1 cellular context compared by ENCODE assay signal in genomic region chr2:151241224-151241623, GRCh38.
TF ChIP-seq lines count a peak whose summit lies in the region.

No MANE protein-coding gene starts in this region.

TF ChIP-seq in SK-N-SH treated with all-trans-retinoic acid at 6 μM for 48 hours, 23 proteins besides CTCF, POLR2A, EP300 and RAD21 (continued from another document):
- no peak for TF ChIP-seq PATZ1 (CRISPR knock-in tag; IDR thresholded peaks at IDR 0.05; ENCODE audit: borderline replicate concordance)
- no peak for TF ChIP-seq ZFP3 (CRISPR knock-in tag; IDR thresholded peaks at IDR 0.05)
- no peak for TF ChIP-seq POU6F1 (CRISPR knock-in tag; IDR thresholded peaks at IDR 0.05; ENCODE audit: borderline replicate concordance, low read depth)
- no peak for TF ChIP-seq CSRNP3 (CRISPR knock-in tag; IDR thresholded peaks at IDR 0.05)
- no peak for TF ChIP-seq RARB (CRISPR knock-in tag; IDR thresholded peaks at IDR 0.05)
- no peak for TF ChIP-seq GLIS3 (CRISPR knock-in tag; IDR thresholded peaks at IDR 0.05)
- TF ChIP-seq, protein P1, sequence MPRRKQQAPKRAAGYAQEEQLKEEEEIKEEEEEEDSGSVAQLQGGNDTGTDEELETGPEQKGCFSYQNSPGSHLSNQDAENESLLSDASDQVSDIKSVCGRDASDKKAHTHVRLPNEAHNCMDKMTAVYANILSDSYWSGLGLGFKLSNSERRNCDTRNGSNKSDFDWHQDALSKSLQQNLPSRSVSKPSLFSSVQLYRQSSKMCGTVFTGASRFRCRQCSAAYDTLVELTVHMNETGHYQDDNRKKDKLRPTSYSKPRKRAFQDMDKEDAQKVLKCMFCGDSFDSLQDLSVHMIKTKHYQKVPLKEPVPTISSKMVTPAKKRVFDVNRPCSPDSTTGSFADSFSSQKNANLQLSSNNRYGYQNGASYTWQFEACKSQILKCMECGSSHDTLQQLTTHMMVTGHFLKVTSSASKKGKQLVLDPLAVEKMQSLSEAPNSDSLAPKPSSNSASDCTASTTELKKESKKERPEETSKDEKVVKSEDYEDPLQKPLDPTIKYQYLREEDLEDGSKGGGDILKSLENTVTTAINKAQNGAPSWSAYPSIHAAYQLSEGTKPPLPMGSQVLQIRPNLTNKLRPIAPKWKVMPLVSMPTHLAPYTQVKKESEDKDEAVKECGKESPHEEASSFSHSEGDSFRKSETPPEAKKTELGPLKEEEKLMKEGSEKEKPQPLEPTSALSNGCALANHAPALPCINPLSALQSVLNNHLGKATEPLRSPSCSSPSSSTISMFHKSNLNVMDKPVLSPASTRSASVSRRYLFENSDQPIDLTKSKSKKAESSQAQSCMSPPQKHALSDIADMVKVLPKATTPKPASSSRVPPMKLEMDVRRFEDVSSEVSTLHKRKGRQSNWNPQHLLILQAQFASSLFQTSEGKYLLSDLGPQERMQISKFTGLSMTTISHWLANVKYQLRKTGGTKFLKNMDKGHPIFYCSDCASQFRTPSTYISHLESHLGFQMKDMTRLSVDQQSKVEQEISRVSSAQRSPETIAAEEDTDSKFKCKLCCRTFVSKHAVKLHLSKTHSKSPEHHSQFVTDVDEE (CRISPR knock-in tag; IDR thresholded peaks at IDR 0.05), result no peak
- TF ChIP-seq ISL1 (CRISPR knock-in tag; IDR thresholded peaks at IDR 0.05), result no peak
- TF ChIP-seq ZNF70 (CRISPR knock-in tag; IDR thresholded peaks at IDR 0.05), result no peak
- TF ChIP-seq, protein P2, sequence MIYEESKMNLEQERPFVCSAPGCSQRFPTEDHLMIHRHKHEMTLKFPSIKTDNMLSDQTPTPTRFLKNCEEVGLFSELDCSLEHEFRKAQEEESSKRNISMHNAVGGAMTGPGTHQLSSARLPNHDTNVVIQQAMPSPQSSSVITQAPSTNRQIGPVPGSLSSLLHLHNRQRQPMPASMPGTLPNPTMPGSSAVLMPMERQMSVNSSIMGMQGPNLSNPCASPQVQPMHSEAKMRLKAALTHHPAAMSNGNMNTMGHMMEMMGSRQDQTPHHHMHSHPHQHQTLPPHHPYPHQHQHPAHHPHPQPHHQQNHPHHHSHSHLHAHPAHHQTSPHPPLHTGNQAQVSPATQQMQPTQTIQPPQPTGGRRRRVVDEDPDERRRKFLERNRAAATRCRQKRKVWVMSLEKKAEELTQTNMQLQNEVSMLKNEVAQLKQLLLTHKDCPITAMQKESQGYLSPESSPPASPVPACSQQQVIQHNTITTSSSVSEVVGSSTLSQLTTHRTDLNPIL (CRISPR knock-in tag; IDR thresholded peaks at IDR 0.05; ENCODE audit: low read depth), result no peak
